ENCODE assay signal across 9 cellular contexts in genomic region chr22:45263790-45264269, GRCh38. TPM values are rescaled to one million over a fixed set of nuclear protein-coding genes. Genes with fewer than 3 reads are reported as not detected.
DNase-seq lines count a peak whose midpoint lies in the region; ATAC-seq, FAIRE-seq and TF ChIP-seq lines count a peak whose summit lies in the region.
"Had no signal": no experiment of that assay in that cellular context is flagged by ENCODE, and none has a peak within 500 bp of the region (broad histone marks: within the 10 kb centered on the region; RNA-seq: fewer than 3 reads in every experiment).

No MANE protein-coding gene starts in this region.

- H3K23me2 ChIP-seq in H1 (ENCODE audit: low read depth, low read length) = peaks cover 5% of the 10 kb centered on the region; the same call in 1 of the 2 replicates

- H3K56ac ChIP-seq in H1 (replicated peaks; ENCODE audit: insufficient read length, low read depth, low read length) = no peak overlapping the region

- H3K4me3 ChIP-seq in OCI-LY7 (ENCODE audit: low read depth, low read length, poor library complexity, severe bottlenecking) (peak overlapping the region; percentile 53), H1 (ENCODE audit: extremely low read depth in 1 of 4, insufficient read depth in 2 of 4, low read depth in 3 of 4, low read length in 4 of 4) (no peak overlapping the region), upper lobe of right lung (no peak overlapping the region)

- no peak overlapping the region for H3K23ac ChIP-seq in H1 (ENCODE audit: insufficient read length)

- H3K79me2 ChIP-seq in OCI-LY7 (ENCODE audit: insufficient read depth, low read depth, low read length) (no peaks in the 10 kb centered on the region), H1 (ENCODE audit: control insufficient read depth in 1 of 2, insufficient read depth in 2 of 2, low read length in 2 of 2) (no peaks in the 10 kb centered on the region)

- TF ChIP-seq EP300 in H1 (IDR thresholded peaks at IDR 0.05; ENCODE audit: borderline replicate concordance in 1 of 2, low read depth in 2 of 2, low read length in 2 of 2) = no peak

- CTCF ChIA-PET in activated naive CD4-positive, alpha-beta T cell treated with anti-CD3 and anti-CD28 coated beads for 36 hours (lab: Charles Lee) = no interaction called here
- CTCF ChIA-PET in OCI-LY7 (lab: Charles Lee; ENCODE audit: unreplicated experiment) (interaction anchor here (0.6 to 1.2 kb wide), 2 partner anchors 28 to 36 kb away, joined by 3 to 6 read pairs; no protein-coding TSS in a partner anchor), H1 (lab: Charles Lee; ENCODE audit: partially characterized antibody) (interaction anchor here (0.5 to 2.8 kb wide), 14 partner anchors 8 to 523 kb away, joined by 3 to 10 read pairs (median 4); no protein-coding TSS in a partner anchor)

- H3K9me3 ChIP-seq in OCI-LY7 (ENCODE audit: low read length) = no peaks in the 10 kb centered on the region
- H3K9me3 ChIP-seq in H1 (ENCODE audit: insufficient read depth in 2 of 2, low read depth in 1 of 2, low read length in 1 of 2) = no peaks in the 10 kb centered on the region
- H3K9me3 ChIP-seq in upper lobe of right lung = no peaks in the 10 kb centered on the region

- H4K20me1 ChIP-seq in OCI-LY7 (ENCODE audit: insufficient read depth, low read length) (no peaks in the 10 kb centered on the region), H1 (replicated peaks in 1 of 2; ENCODE audit: control insufficient read depth in 1 of 2, insufficient read depth in 2 of 2, low read length in 2 of 2) (no peaks in the 10 kb centered on the region)

- no peaks in the 10 kb centered on the region for H3K9me2 ChIP-seq in OCI-LY7 (ENCODE audit: insufficient read depth, low read length)

- peak overlapping the region; percentile 83 for H4K8ac ChIP-seq in H1 (ENCODE audit: extremely low read depth, insufficient read depth, low read length)

- no peak overlapping the region for H2BK5ac ChIP-seq in H1 (ENCODE audit: low read depth, low read length)

- H2BK120ac ChIP-seq in H1 (replicated peaks; ENCODE audit: low read depth, low read length) = no peak overlapping the region

- H3K36me3 ChIP-seq in OCI-LY7 (ENCODE audit: insufficient read depth, low read length) (no peaks in the 10 kb centered on the region), H1 (ENCODE audit: control insufficient read depth in 2 of 4, insufficient read depth in 4 of 4, low read length in 3 of 4) (no peaks in the 10 kb centered on the region), upper lobe of right lung (no peaks in the 10 kb centered on the region)

- TF ChIP-seq POLR2A in H1 (IDR thresholded peaks at IDR 0.05; ENCODE audit: control extremely low read depth in 1 of 2, low read depth in 2 of 2, low read length in 2 of 2) = no peak

- no peak overlapping the region for H3K4me3 Mint-ChIP-seq in activated naive CD4-positive, alpha-beta T cell treated with anti-CD3 and anti-CD28 coated beads for 36 hours
- H3K4me3 Mint-ChIP-seq in memory B cell = peak overlapping the region; percentile 34
- H3K4me3 Mint-ChIP-seq: central memory CD8-positive, alpha-beta T cell had no signal

- no peaks in the 10 kb centered on the region for H3K9me3 Mint-ChIP-seq in activated naive CD4-positive, alpha-beta T cell treated with anti-CD3 and anti-CD28 coated beads for 36 hours
- no peaks in the 10 kb centered on the region for H3K9me3 Mint-ChIP-seq in memory B cell
- H3K9me3 Mint-ChIP-seq: central memory CD8-positive, alpha-beta T cell had no signal

- WGBS in H1 (ENCODE audit: extremely low coverage in 1 of 2, insufficient coverage in 1 of 2, insufficient read length in 1 of 2, insufficient replicate concordance in 2 of 2, low coverage in 1 of 2, low lambda C conversion rate in 2 of 2, missing lambda C conversion rate in 1 of 2), 2 experiments = 26% methylated on average over 11 of the region's 11 CpGs; no CpG with 5 or more reads in 1 of the 2 experiments

- H2BK15ac ChIP-seq in H1 (ENCODE audit: low read length) = 0 out of 2 replicates have a peak overlapping the region, but pooled peaks have one; percentile 89

- no peaks in the 10 kb centered on the region for H3K79me1 ChIP-seq in H1 (ENCODE audit: low read depth, low read length)

- peak overlapping the region; percentile 12 for H4K5ac ChIP-seq in H1 (ENCODE audit: insufficient read length, low read depth, low read length)

- no peak overlapping the region for H3K4ac ChIP-seq in H1 (replicated peaks; ENCODE audit: insufficient read length, low read depth, low read length)

- H3K4me2 ChIP-seq in OCI-LY7 (ENCODE audit: low read length) = peak overlapping the region; percentile 74
- H3K4me2 ChIP-seq in H1 (ENCODE audit: insufficient read depth in 1 of 2, low read depth in 2 of 2, low read length in 2 of 2) = no peak overlapping the region

- H4K91ac ChIP-seq in H1 (replicated peaks; ENCODE audit: insufficient read length, low read length) = peak overlapping the region; percentile 44

- peaks cover 6% of the 10 kb centered on the region for H3K27me3 Mint-ChIP-seq in activated naive CD4-positive, alpha-beta T cell treated with anti-CD3 and anti-CD28 coated beads for 36 hours (ENCODE audit: low read depth)
- peaks cover 3% of the 10 kb centered on the region for H3K27me3 Mint-ChIP-seq in memory B cell

- no peak for FAIRE-seq in H1 (lab: Jason Lieb, UNC)

- TF ChIP-seq CTCF in OCI-LY7 (conservative IDR thresholded peaks at IDR 0.05; ENCODE audit: low read length) (peak; percentile 64), H1 (IDR thresholded peaks at IDR 0.05; ENCODE audit: control extremely low read depth in 1 of 3, insufficient read depth in 1 of 3, low read depth in 1 of 3, low read length in 3 of 3) (peak; percentile 76 to 95 (median 87)), upper lobe of right lung (IDR thresholded peaks at IDR 0.05) (peak; percentile 70)

- H3K4me1 Mint-ChIP-seq in activated naive CD4-positive, alpha-beta T cell treated with anti-CD3 and anti-CD28 coated beads for 36 hours (ENCODE audit: low read depth) = peaks cover 3% of the 10 kb centered on the region
- H3K4me1 Mint-ChIP-seq in memory B cell = peaks cover 39% of the 10 kb centered on the region
- H3K4me1 Mint-ChIP-seq: central memory CD8-positive, alpha-beta T cell had no signal

- peak; percentile 77 to 81 for TF ChIP-seq RAD21 in H1 (IDR thresholded peaks at IDR 0.05 in 1 of 2, conservative IDR thresholded peaks at IDR 0.05 in 1 of 2; ENCODE audit: low read depth in 2 of 2, low read length in 2 of 2)

- peak; percentile 13 for DNase-seq in activated naive CD4-positive, alpha-beta T cell treated with anti-CD3 and anti-CD28 coated beads for 36 hours
- DNase-seq in activated naive CD4-positive, alpha-beta T cell treated with Interleukin-2 at 50 U/mL for 16 hours = no peak
- DNase-seq in OCI-LY7 (ENCODE audit: low spot score) (peak; percentile 65), H1 (ENCODE audit: low read depth in 1 of 2, low spot score in 2 of 2) (peak in 1 of 2 experiments; percentile 76), memory B cell (ENCODE audit: low spot score in 2 of 2) (no peak), upper lobe of right lung (peak; percentile 84), COR-L47 (lab: John Stamatoyannopoulos, UW) (no peak)

- H3K27me3 ChIP-seq in H1 (replicated peaks in 1 of 4; ENCODE audit: control insufficient read depth in 3 of 4, extremely low read depth in 1 of 4, insufficient read depth in 3 of 4, low read length in 3 of 4) = peaks cover 0 to 12% (median 7%) of the 10 kb centered on the region in 4 experiments; a peak in 4 of 7 replicates
- H3K27me3 ChIP-seq in upper lobe of right lung = no peaks in the 10 kb centered on the region

- ATAC-seq in HG02970 (IDR thresholded peaks at IDR 0.05; ENCODE audit: low FRiP score, unreplicated experiment) (peak; percentile 35), memory B cell (ENCODE audit: low read depth) (peak; percentile 4), upper lobe of right lung (peak; percentile 92)

- BruUV-seq in OCI-LY7 (replicated peaks; lab: Mats Ljungman, UMichigan) = no TSS peak

- 0 out of 2 replicates have a peak overlapping the region, but pooled peaks have one; percentile 82 for H2BK20ac ChIP-seq in H1 (ENCODE audit: low read length)

- intact Hi-C loops in activated naive CD4-positive, alpha-beta T cell treated with anti-CD3 and anti-CD28 coated beads for 36 hours (cut with micrococcal nuclease) = loop anchor here (2.0 kb wide), 1 partner anchor 161 kb away; no protein-coding TSS in a partner anchor
- intact Hi-C loops in OCI-LY7 (cut with micrococcal nuclease; ENCODE audit: unreplicated experiment) (loop anchor here (1.0 to 5.0 kb wide), 5 partner anchors 25 to 162 kb away; no protein-coding TSS in a partner anchor), upper lobe of right lung (cut with DNase I) (no loop called here)

- H3K9ac ChIP-seq in H1 (replicated peaks in 1 of 4; ENCODE audit: extremely low read depth in 1 of 4, low read depth in 3 of 4, low read length in 3 of 4) = no peak overlapping the region

- H3K36me3 Mint-ChIP-seq in activated naive CD4-positive, alpha-beta T cell treated with anti-CD3 and anti-CD28 coated beads for 36 hours (ENCODE audit: low read depth) = no peaks in the 10 kb centered on the region
- no peaks in the 10 kb centered on the region for H3K36me3 Mint-ChIP-seq in memory B cell

- H2BK12ac ChIP-seq in H1 (ENCODE audit: low read depth, low read length) = peak overlapping the region; percentile 29; the same call in 1 of the 2 replicates

- H3K14ac ChIP-seq in H1 (ENCODE audit: insufficient read length) = no peak overlapping the region

- H3K4me1 ChIP-seq in OCI-LY7 (ENCODE audit: insufficient read depth, low read length, poor library complexity, severe bottlenecking) = peaks cover 60% of the 10 kb centered on the region
- peaks cover 0 to 4% (median under 1%) of the 10 kb centered on the region in 4 experiments; a peak in 2 of 7 replicates for H3K4me1 ChIP-seq in H1 (replicated peaks in 1 of 4; ENCODE audit: control insufficient read depth in 3 of 4, insufficient read depth in 4 of 4, low read length in 3 of 4)
- H3K4me1 ChIP-seq in upper lobe of right lung = peaks cover 23% of the 10 kb centered on the region

- no peak overlapping the region for H2AK5ac ChIP-seq in H1 (ENCODE audit: low read depth, low read length)

- no peak overlapping the region for H3K27ac Mint-ChIP-seq in activated naive CD4-positive, alpha-beta T cell treated with anti-CD3 and anti-CD28 coated beads for 36 hours
- H3K27ac Mint-ChIP-seq in memory B cell = no peak overlapping the region

- POLR2A ChIA-PET in OCI-LY7 (lab: Charles Lee) (interaction anchor here (0.8 to 0.9 kb wide), 2 partner anchors 24 to 45 kb away, joined by 4 read pairs; no protein-coding TSS in a partner anchor), H1 (lab: Charles Lee; ENCODE audit: partially characterized antibody) (no interaction called here)

- H2AFZ ChIP-seq in OCI-LY7 (ENCODE audit: low read length) = peak overlapping the region; percentile 9; the same call in 1 of the 2 replicates
- H2AFZ ChIP-seq in H1 (ENCODE audit: low read length) = peak overlapping the region; percentile 63

- peak overlapping the region; percentile 93 for H3K27ac ChIP-seq in OCI-LY7 (ENCODE audit: low read depth, low read length, poor library complexity, severe bottlenecking)
- no peak overlapping the region for H3K27ac ChIP-seq in H1 (ENCODE audit: low read depth, low read length)
- H3K27ac ChIP-seq in upper lobe of right lung = peak overlapping the region; percentile 2

- H3K18ac ChIP-seq in H1 (ENCODE audit: extremely low read depth, low read length) = peak overlapping the region; percentile 42; the same call in 1 of the 2 replicates

RNA-seq across cellular contexts. Expression of gene UPK3A, which starts 20.9 kb away (rescaled TPM):
- total RNA-seq in activated naive CD4-positive, alpha-beta T cell treated with anti-CD3 and anti-CD28 coated beads for 36 hours = not detected
- total RNA-seq in OCI-LY7 (2014; rRNA removed; shearing (Covaris generic)) = not detected in 2 replicates
- not detected in 2 replicates for total RNA-seq in OCI-LY7 (2022)
- 0.35 TPM in 1 of 2 replicates, not detected in the other for total RNA-seq in H1 (2021; fragmentation: NEBNext Ultra II Directional; extraction: Animal tissue kit (Norgen Biotek cat#: 25700))
- 1.7 and 2.4 TPM in 2 replicates for polyA plus RNA-seq in H1 (2011; rRNA removed)
- polyA plus RNA-seq in H1 (2011; cell fraction: cytosol; rRNA removed) = 0.62 TPM
- polyA plus RNA-seq in H1 (2011; cell fraction: nucleus; rRNA removed) = 1.3 TPM
- polyA plus RNA-seq in H1 (2012, experiment 1 of 2) = 0.42 to 1.5 TPM (median 0.70 TPM) in 3 of 4 replicates, not detected in the other
- polyA plus RNA-seq in H1 (2012, experiment 2 of 2) = 0.41 TPM
- polyA plus RNA-seq in H1 (2013, experiment 1 of 2) = 0.39 TPM
- 0.18 TPM for polyA plus RNA-seq in H1 (2013, experiment 2 of 2)
- polyA minus RNA-seq in H1 (2011; rRNA and poly(A)+ RNA removed) = 0.39 and 0.54 TPM in 2 replicates
- polyA minus RNA-seq in H1 (2011; cell fraction: cytosol; rRNA and poly(A)+ RNA removed) = not detected
- 0.80 TPM for polyA minus RNA-seq in H1 (2011; cell fraction: nucleus; rRNA and poly(A)+ RNA removed)
- not detected for total RNA-seq in upper lobe of right lung

RNA-seq across cellular contexts. Expression of gene KIAA0930, which starts 23.1 kb away (rescaled TPM):
- total RNA-seq in activated naive CD4-positive, alpha-beta T cell treated with anti-CD3 and anti-CD28 coated beads for 36 hours = 10 to 100 TPM; 16.6 to 19.5 TPM
- 55.1 and 80.7 TPM in 2 replicates for total RNA-seq in OCI-LY7 (2014; rRNA removed; shearing (Covaris generic))
- total RNA-seq in OCI-LY7 (2022) (85.3 and 93.9 TPM in 2 replicates), upper lobe of right lung (79.5 TPM)
- 61.9 and 65.3 TPM in 2 replicates for total RNA-seq in H1 (2021; fragmentation: NEBNext Ultra II Directional; extraction: Animal tissue kit (Norgen Biotek cat#: 25700))
- polyA plus RNA-seq in H1 (2011; rRNA removed) = 66.1 and 95.4 TPM in 2 replicates
- polyA plus RNA-seq in H1 (2011; cell fraction: cytosol; rRNA removed) = 66.9 TPM
- 77.9 TPM for polyA plus RNA-seq in H1 (2011; cell fraction: nucleus; rRNA removed)
- polyA plus RNA-seq in H1 (2012, experiment 1 of 2) = 37.4 to 53.7 TPM (median 45.5 TPM) in 4 replicates
- polyA plus RNA-seq in H1 (2012, experiment 2 of 2) = 32.4 TPM
- 50.5 TPM for polyA plus RNA-seq in H1 (2013, experiment 1 of 2)
- 53.3 TPM for polyA plus RNA-seq in H1 (2013, experiment 2 of 2)
- 25.2 and 28.4 TPM in 2 replicates for polyA minus RNA-seq in H1 (2011; rRNA and poly(A)+ RNA removed)
- 27.8 TPM for polyA minus RNA-seq in H1 (2011; cell fraction: cytosol; rRNA and poly(A)+ RNA removed)
- polyA minus RNA-seq in H1 (2011; cell fraction: nucleus; rRNA and poly(A)+ RNA removed) = 14.2 TPM

RNA-seq across cellular contexts. Expression of gene FAM118A, which starts 45.9 kb away (rescaled TPM):
- total RNA-seq in activated naive CD4-positive, alpha-beta T cell treated with anti-CD3 and anti-CD28 coated beads for 36 hours = 10 to 100 TPM; 62.2 to 66.9 TPM
- 15.9 and 27.6 TPM in 2 replicates for total RNA-seq in OCI-LY7 (2014; rRNA removed; shearing (Covaris generic))
- 33.9 and 41.5 TPM in 2 replicates for total RNA-seq in OCI-LY7 (2022)
- 18.6 and 21.1 TPM in 2 replicates for total RNA-seq in H1 (2021; fragmentation: NEBNext Ultra II Directional; extraction: Animal tissue kit (Norgen Biotek cat#: 25700))
- 8.5 and 13.9 TPM in 2 replicates for polyA plus RNA-seq in H1 (2011; rRNA removed)
- 17.4 TPM for polyA plus RNA-seq in H1 (2011; cell fraction: cytosol; rRNA removed)
- 24.8 TPM for polyA plus RNA-seq in H1 (2011; cell fraction: nucleus; rRNA removed)
- 16.7 to 22.0 TPM (median 17.2 TPM) in 4 replicates for polyA plus RNA-seq in H1 (2012, experiment 1 of 2)
- polyA plus RNA-seq in H1 (2012, experiment 2 of 2) = 3.2 TPM
- 11.9 TPM for polyA plus RNA-seq in H1 (2013, experiment 1 of 2)
- 10.8 TPM for polyA plus RNA-seq in H1 (2013, experiment 2 of 2)
- 13.2 and 19.9 TPM in 2 replicates for polyA minus RNA-seq in H1 (2011; rRNA and poly(A)+ RNA removed)
- polyA minus RNA-seq in H1 (2011; cell fraction: cytosol; rRNA and poly(A)+ RNA removed) = 13.9 TPM
- 16.4 TPM for polyA minus RNA-seq in H1 (2011; cell fraction: nucleus; rRNA and poly(A)+ RNA removed)
- total RNA-seq in upper lobe of right lung = 20.6 TPM

Comparison
In these comparisons a context has a peak if more than half of its experiments do, and no peak if none do; other contexts are left out.
1. DNase-seq: peak in activated naive CD4-positive, alpha-beta T cell treated with anti-CD3 and anti-CD28 coated beads for 36 hours (single experiment), OCI-LY7 (single experiment) and upper lobe of right lung (single experiment); none in activated naive CD4-positive, alpha-beta T cell treated with Interleukin-2 at 50 U/mL for 16 hours (single experiment), memory B cell (0 of 2) and COR-L47 (single experiment).
2. ATAC-seq: peak in every context shown above with its lines; median percentile 92 in upper lobe of right lung; 35 in HG02970; 4 in memory B cell.
3. Peak in every context shown above with its lines, with median percentiles within 50 percentile points of each other: CTCF ChIP-seq.